Comparison of ENCODE assay signal across 5 cellular contexts in the genomic region with DNA sequence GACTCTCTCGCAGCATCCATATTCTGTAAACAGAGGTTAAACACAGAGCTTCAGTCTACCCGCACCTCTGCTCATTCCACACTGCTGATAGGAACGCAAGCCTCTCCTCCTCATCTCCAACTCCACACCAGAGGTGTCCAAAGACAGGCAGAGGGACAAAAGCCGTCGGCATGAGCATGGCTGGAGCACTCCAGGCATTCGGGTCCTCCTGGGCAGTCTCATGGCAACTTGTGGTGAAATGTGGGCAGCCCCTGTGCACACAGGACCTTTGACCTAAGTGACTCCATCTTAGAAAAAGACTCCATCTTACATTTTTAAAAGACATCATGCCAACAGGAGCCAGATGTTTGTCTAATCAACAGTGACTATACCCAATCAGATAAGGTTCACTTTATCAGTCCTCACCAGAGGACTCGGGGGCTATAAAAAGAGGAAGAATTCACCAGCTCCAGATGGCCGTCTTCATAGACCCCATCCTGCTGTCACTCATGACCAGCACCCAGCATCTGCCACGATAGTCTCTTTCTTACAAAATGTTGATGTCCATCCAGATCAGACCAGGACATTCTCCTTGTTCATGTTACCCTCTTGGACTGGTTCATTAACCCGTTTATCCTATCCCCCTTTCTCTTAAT.
DNase-seq lines count a peak whose midpoint lies in the region; ATAC-seq, FAIRE-seq and TF ChIP-seq lines count a peak whose summit lies in the region.
"Not testable (repeated sequence)": the region's sequence is repeated elsewhere in the genome, so short reads cannot be mapped to it uniquely, and the experiment has no call there.

No MANE protein-coding gene starts in this region.

- not testable (repeated sequence) for H3K27ac Mint-ChIP-seq in naive thymus-derived CD4-positive, alpha-beta T cell

- 30% methylated on average over 9 of the region's 10 CpGs for WGBS in K562 (ENCODE audit: insufficient coverage, low coverage, missing lambda C conversion rate)

- not testable (repeated sequence) for H3K9me3 ChIP-seq in K562 (replicated peaks; ENCODE audit: control insufficient read depth, insufficient read depth, low read depth, low read length); naive thymus-derived CD4-positive, alpha-beta T cell (ENCODE audit: control insufficient read depth in 2 of 3, low read length in 3 of 3)

- H3K4me1 Mint-ChIP-seq in naive thymus-derived CD4-positive, alpha-beta T cell = not testable (repeated sequence)

- not testable (repeated sequence) for H3K36me3 ChIP-seq in K562 (ENCODE audit: control insufficient read depth, insufficient read depth, low read length); naive thymus-derived CD4-positive, alpha-beta T cell (ENCODE audit: control insufficient read depth in 2 of 3, insufficient read depth in 3 of 3, low read length in 3 of 3)

- not testable (repeated sequence) for H3K9me1 ChIP-seq in K562 (ENCODE audit: control insufficient read depth, insufficient read depth, low read length)

- H3K4me1 ChIP-seq in K562 (replicated peaks in 1 of 2; ENCODE audit: control insufficient read depth in 2 of 2, insufficient read depth in 2 of 2, low read length in 2 of 2); naive thymus-derived CD4-positive, alpha-beta T cell (ENCODE audit: control insufficient read depth in 2 of 2, insufficient read depth in 2 of 2, low read length in 2 of 2): not testable (repeated sequence)

- H2AFZ ChIP-seq in K562 (ENCODE audit: low read depth, low read length) = 0 out of 2 replicates have a peak overlapping the region, but pooled peaks have one; percentile 1

- not testable (repeated sequence) for TF ChIP-seq POLR2A in K562 (conservative IDR thresholded peaks at IDR 0.05)

- H3K4me2 ChIP-seq in K562 (ENCODE audit: insufficient read depth, low read length) = not testable (repeated sequence)

- not testable (repeated sequence) for H3K79me2 ChIP-seq in K562 (ENCODE audit: control insufficient read depth, insufficient read depth, low read length)

- not testable (repeated sequence) for TF ChIP-seq CTCF in K562 (IDR thresholded peaks at IDR 0.05 in 2 of 3, conservative IDR thresholded peaks at IDR 0.05 in 1 of 3; ENCODE audit: insufficient read depth in 2 of 3, low read depth in 1 of 3, low read length in 3 of 3)

- H3K27ac ChIP-seq in K562 (ENCODE audit: extremely low read depth, low read depth, low read length); naive thymus-derived CD4-positive, alpha-beta T cell (ENCODE audit: low read depth, low read length): not testable (repeated sequence)

- POLR2A ChIA-PET in K562 (lab: Yijun Ruan, JAX); naive thymus-derived CD4-positive, alpha-beta T cell (lab: Charles Lee): not testable (repeated sequence)

- TF ChIP-seq EP300 in K562 (IDR thresholded peaks at IDR 0.05; ENCODE audit: low read length) = not testable (repeated sequence)

- peak; percentile 40 for FAIRE-seq in GM19239 (lab: Jason Lieb, UNC)
- peak; percentile 74 for FAIRE-seq in K562 (lab: Jason Lieb, UNC)
- peak; percentile 62 for FAIRE-seq in urothelium cell line (lab: Jason Lieb, UNC)

- not testable (repeated sequence) for H3K36me3 Mint-ChIP-seq in naive thymus-derived CD4-positive, alpha-beta T cell

- not testable (repeated sequence) for H3K4me3 Mint-ChIP-seq in naive thymus-derived CD4-positive, alpha-beta T cell

- intact Hi-C loops in K562 (cut with micrococcal nuclease); naive thymus-derived CD4-positive, alpha-beta T cell (cut with micrococcal nuclease): not testable (repeated sequence)

- H3K27me3 ChIP-seq in K562 (ENCODE audit: control insufficient read depth in 2 of 2, insufficient read depth in 2 of 2, low read length in 2 of 2); naive thymus-derived CD4-positive, alpha-beta T cell (ENCODE audit: control insufficient read depth in 2 of 2, insufficient read depth in 2 of 2, low read length in 2 of 2): not testable (repeated sequence)

- not testable (repeated sequence) for H3K27me3 Mint-ChIP-seq in naive thymus-derived CD4-positive, alpha-beta T cell

- DNase-seq in GM19239 (ENCODE audit: insufficient read length, low spot score); K562 (ENCODE audit: extremely low read depth in 1 of 4, low spot score in 3 of 4); naive thymus-derived CD4-positive, alpha-beta T cell; urothelium cell line (ENCODE audit: low spot score): not testable (repeated sequence)
- peak; percentile 9 for DNase-seq in KBM-7

- in situ Hi-C loops in KBM-7 (cut with MboI; ENCODE audit: low pct_unique_long_range_greater_than_20kb, low sequenced_read_pairs); K562 (cut with MboI): not testable (repeated sequence)

- CTCF ChIA-PET in K562 (lab: Yijun Ruan, JAX; ENCODE audit: low intra/inter-chr PET ratio); naive thymus-derived CD4-positive, alpha-beta T cell (lab: Charles Lee): not testable (repeated sequence)

- peak; percentile 35; the same call in 2 of the 3 replicates for ATAC-seq in K562
- ATAC-seq in naive thymus-derived CD4-positive, alpha-beta T cell = peak; percentile 64

- not testable (repeated sequence) for H3K4me3 ChIP-seq in K562; naive thymus-derived CD4-positive, alpha-beta T cell (ENCODE audit: low read length)

- H3K9me3 Mint-ChIP-seq in naive thymus-derived CD4-positive, alpha-beta T cell = not testable (repeated sequence)

- not testable (repeated sequence) for BruUV-seq in K562 (replicated peaks; lab: Mats Ljungman, UMichigan)

- not testable (repeated sequence) for H3K9ac ChIP-seq in K562 (ENCODE audit: insufficient read depth in 1 of 2, low read depth in 2 of 2, low read length in 2 of 2)

- not testable (repeated sequence) for TF ChIP-seq RAD21 in K562 (CRISPR knock-in tag; conservative IDR thresholded peaks at IDR 0.05 in 1 of 2, IDR thresholded peaks at IDR 0.05 in 1 of 2)

- H4K20me1 ChIP-seq in K562 (replicated peaks; ENCODE audit: control insufficient read depth, insufficient read depth, low read length) = not testable (repeated sequence)

TF ChIP-seq in K562, 482 proteins besides CTCF, POLR2A, EP300 and RAD21 (continues in another document):
- TF ChIP-seq, protein P1, sequence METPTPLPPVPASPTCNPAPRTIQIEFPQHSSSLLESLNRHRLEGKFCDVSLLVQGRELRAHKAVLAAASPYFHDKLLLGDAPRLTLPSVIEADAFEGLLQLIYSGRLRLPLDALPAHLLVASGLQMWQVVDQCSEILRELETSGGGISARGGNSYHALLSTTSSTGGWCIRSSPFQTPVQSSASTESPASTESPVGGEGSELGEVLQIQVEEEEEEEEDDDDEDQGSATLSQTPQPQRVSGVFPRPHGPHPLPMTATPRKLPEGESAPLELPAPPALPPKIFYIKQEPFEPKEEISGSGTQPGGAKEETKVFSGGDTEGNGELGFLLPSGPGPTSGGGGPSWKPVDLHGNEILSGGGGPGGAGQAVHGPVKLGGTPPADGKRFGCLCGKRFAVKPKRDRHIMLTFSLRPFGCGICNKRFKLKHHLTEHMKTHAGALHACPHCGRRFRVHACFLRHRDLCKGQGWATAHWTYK (CRISPR knock-in tag; IDR thresholded peaks at IDR 0.05) = peak; percentile 79; the same call in 1 of the 2 replicates
- TF ChIP-seq E2F3 (CRISPR knock-in tag; IDR thresholded peaks at IDR 0.05) (0 out of 2 replicates have a peak, but pooled peaks have one; percentile 29), ZNF639 (CRISPR knock-in tag; conservative IDR thresholded peaks at IDR 0.05 in 1 of 2, IDR thresholded peaks at IDR 0.05 in 1 of 2) (peak in 1 of 2 experiments; percentile 58; a peak in 1 of 4 replicates), SMAD3 (CRISPR knock-in tag; conservative IDR thresholded peaks at IDR 0.05) (peak; percentile 89), ZNF311 (CRISPR knock-in tag; IDR thresholded peaks at IDR 0.05) (peak; percentile 36; the same call in 1 of the 2 replicates), NR4A1 (tag; IDR thresholded peaks at IDR 0.05) (peak; percentile 42; the same call in 1 of the 2 replicates), MEF2D (tag; conservative IDR thresholded peaks at IDR 0.05; ENCODE audit: low read depth) (peak; percentile 63; the same call in 1 of the 2 replicates), DMBX1 (CRISPR knock-in tag; IDR thresholded peaks at IDR 0.05; ENCODE audit: borderline replicate concordance) (0 out of 2 replicates have a peak, but pooled peaks have one; percentile 48), ZNF175 (CRISPR knock-in tag; IDR thresholded peaks at IDR 0.05; ENCODE audit: low read depth) (0 out of 2 replicates have a peak, but pooled peaks have one; percentile 26)
- TF ChIP-seq NR4A1 (CRISPR knock-in tag; IDR thresholded peaks at IDR 0.05) = not testable (repeated sequence)
